In genomic region chrX:8003147-8003883, GRCh38 we compare ENCODE assay signal across 5 cellular contexts.
"Had no signal": no experiment of that assay in that cellular context is flagged by ENCODE, and none has a peak within 500 bp of the region (broad histone marks: within the 10 kb centered on the region; RNA-seq: fewer than 3 reads in every experiment).

No MANE protein-coding gene starts in this region.

- DNase-seq: GM23248, H9, HCEC 1CT, IMR-90 had no signal

- H3K4me3 ChIP-seq: GM23248, K562 had no signal

- H3K27ac ChIP-seq: GM23248 had no signal

- ATAC-seq: K562 had no signal

- H3K4me3 Mint-ChIP-seq: H9 had no signal

- H2AFZ ChIP-seq: GM23248 had no signal
